Comparison of ENCODE assay signal across 1 cellular context in the genomic region with DNA sequence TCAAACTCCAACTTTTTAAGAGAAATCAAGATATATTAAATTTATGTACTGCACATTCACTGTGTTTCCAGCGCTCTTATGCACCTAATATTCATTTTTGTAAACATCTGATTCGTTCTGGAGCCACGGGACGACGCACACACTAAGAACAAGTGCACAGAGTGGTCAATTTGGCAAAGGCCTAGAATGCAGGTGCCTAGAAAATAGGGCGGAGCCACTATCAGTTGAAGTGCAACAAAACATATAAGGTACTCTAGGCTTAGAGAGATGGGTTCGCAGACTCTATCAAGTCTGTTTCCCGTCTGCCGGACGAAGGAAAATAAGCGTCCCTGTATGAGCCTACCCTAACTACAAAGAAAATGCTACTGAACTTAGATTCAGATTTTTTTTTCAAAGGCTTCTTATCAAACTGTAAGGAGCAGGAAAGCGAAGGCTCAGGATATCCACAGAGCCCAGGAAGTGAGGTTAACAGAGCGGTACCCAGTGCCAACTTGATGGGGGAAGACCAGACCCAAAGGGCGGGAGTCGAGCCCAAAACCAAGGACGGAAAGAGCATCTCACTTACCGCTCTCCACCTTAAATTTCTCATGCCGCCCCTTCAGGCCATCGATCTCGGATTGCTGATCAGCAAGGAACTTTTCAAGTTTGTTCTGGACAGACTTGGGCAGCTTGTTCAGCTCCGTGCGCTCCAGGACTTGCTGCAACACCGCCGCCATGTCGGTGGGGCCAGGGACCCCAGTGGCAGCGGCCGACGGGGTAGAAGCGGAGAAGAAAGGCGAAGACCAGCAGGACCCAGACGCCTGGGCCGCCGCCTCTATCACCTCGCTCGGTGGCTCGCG.
TF ChIP-seq lines count a peak whose summit lies in the region.

No MANE protein-coding gene starts in this region.

TF ChIP-seq in neural cell, 6 proteins besides CTCF, POLR2A, EP300 and RAD21:
- TF ChIP-seq, protein P1, sequence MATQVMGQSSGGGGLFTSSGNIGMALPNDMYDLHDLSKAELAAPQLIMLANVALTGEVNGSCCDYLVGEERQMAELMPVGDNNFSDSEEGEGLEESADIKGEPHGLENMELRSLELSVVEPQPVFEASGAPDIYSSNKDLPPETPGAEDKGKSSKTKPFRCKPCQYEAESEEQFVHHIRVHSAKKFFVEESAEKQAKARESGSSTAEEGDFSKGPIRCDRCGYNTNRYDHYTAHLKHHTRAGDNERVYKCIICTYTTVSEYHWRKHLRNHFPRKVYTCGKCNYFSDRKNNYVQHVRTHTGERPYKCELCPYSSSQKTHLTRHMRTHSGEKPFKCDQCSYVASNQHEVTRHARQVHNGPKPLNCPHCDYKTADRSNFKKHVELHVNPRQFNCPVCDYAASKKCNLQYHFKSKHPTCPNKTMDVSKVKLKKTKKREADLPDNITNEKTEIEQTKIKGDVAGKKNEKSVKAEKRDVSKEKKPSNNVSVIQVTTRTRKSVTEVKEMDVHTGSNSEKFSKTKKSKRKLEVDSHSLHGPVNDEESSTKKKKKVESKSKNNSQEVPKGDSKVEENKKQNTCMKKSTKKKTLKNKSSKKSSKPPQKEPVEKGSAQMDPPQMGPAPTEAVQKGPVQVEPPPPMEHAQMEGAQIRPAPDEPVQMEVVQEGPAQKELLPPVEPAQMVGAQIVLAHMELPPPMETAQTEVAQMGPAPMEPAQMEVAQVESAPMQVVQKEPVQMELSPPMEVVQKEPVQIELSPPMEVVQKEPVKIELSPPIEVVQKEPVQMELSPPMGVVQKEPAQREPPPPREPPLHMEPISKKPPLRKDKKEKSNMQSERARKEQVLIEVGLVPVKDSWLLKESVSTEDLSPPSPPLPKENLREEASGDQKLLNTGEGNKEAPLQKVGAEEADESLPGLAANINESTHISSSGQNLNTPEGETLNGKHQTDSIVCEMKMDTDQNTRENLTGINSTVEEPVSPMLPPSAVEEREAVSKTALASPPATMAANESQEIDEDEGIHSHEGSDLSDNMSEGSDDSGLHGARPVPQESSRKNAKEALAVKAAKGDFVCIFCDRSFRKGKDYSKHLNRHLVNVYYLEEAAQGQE (IDR thresholded peaks at IDR 0.05; ENCODE audit: borderline replicate concordance): no peak
- TF ChIP-seq MXI1 (conservative IDR thresholded peaks at IDR 0.05; ENCODE audit: poor library complexity, severe bottlenecking) (no peak), POLR2AphosphoS5 (IDR thresholded peaks at IDR 0.05) (no peak), SMC3 (conservative IDR thresholded peaks at IDR 0.05; ENCODE audit: poor library complexity) (no peak), EZH2 (IDR thresholded peaks at IDR 0.05; ENCODE audit: borderline replicate concordance, insufficient read depth, low read length, poor library complexity, severe bottlenecking) (no peak), TAF1 (IDR thresholded peaks at IDR 0.05; ENCODE audit: low read depth) (no peak)
